ENCODE assay signal across 9 cellular contexts in the genomic region with DNA sequence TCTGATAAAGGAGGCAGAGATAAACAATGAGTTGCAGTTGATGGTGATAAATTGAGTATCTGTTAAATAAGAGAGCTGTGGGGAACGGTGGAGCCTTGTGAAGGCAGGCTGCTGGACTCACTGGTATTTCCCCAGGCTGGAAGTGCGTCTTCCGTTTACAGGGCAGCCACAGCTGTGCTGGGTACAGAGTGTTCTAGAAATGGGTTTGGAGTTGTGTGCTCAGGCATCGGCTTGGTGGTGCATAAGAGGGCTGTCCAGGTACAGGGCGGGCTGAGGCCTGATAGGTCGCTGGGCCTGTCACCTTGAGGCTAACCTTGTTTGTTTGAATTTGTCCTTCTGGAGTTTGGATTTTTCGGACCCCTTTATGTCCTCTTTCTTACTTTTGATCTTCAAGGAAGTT. TPM values are rescaled to one million over a fixed set of nuclear protein-coding genes. Genes with fewer than 3 reads are reported as not detected.
DNase-seq lines count a peak whose midpoint lies in the region; TF ChIP-seq lines count a peak whose summit lies in the region.
"Had no signal": no experiment of that assay in that cellular context is flagged by ENCODE, and none has a peak within 500 bp of the region (broad histone marks: within the 10 kb centered on the region; RNA-seq: fewer than 3 reads in every experiment).

No MANE protein-coding gene starts in this region.

- no peak overlapping the region for H3K14ac ChIP-seq in mesenchymal stem cell (ENCODE audit: low read length in 2 of 2)

- H3K36me3 ChIP-seq in Karpas-422 (ENCODE audit: insufficient read depth, low read length) (no peaks in the 10 kb centered on the region), mesenchymal stem cell (ENCODE audit: control insufficient read depth in 1 of 2, insufficient read depth in 2 of 2, low read depth in 1 of 2, low read length in 2 of 2) (no peaks in the 10 kb centered on the region), thyroid gland (no peaks in the 10 kb centered on the region)

- no peaks in the 10 kb centered on the region for H3K9me3 ChIP-seq in Karpas-422 (ENCODE audit: low read length)
- H3K9me3 ChIP-seq in mesenchymal stem cell (ENCODE audit: control insufficient read depth, low read length), result no peaks in the 10 kb centered on the region
- H3K9me3 ChIP-seq in thyroid gland, result no peaks in the 10 kb centered on the region

- H2BK120ac ChIP-seq in mesenchymal stem cell (ENCODE audit: low read depth, low read length), result no peak overlapping the region

- no peak overlapping the region for H3K23ac ChIP-seq in mesenchymal stem cell (ENCODE audit: low read length in 2 of 2)

- intact Hi-C loops in thyroid gland (cut with DNase I), result no loop called here

- H3K4me2 ChIP-seq in Karpas-422 (ENCODE audit: low read depth, low read length, poor library complexity, severe bottlenecking) (peak overlapping the region; percentile 31), mesenchymal stem cell (ENCODE audit: low read length, poor library complexity, severe bottlenecking) (no peak overlapping the region)

- H2AFZ ChIP-seq in Karpas-422 (ENCODE audit: low read length), result no peak overlapping the region
- no peak overlapping the region for H2AFZ ChIP-seq in mesenchymal stem cell (ENCODE audit: low read depth, low read length)

- H3K18ac ChIP-seq in mesenchymal stem cell (ENCODE audit: low read depth in 1 of 2, low read length in 2 of 2), result peak overlapping the region in 1 of 2 experiments; percentile 90

- no peak overlapping the region for H3K4me3 ChIP-seq in Karpas-422 (ENCODE audit: low read length)
- no peak overlapping the region for H3K4me3 ChIP-seq in mesenchymal stem cell (ENCODE audit: insufficient read depth in 1 of 2, low read depth in 1 of 2, low read length in 2 of 2)
- no peak overlapping the region for H3K4me3 ChIP-seq in thyroid gland (replicated peaks in 1 of 3)

- H2AK5ac ChIP-seq in mesenchymal stem cell (ENCODE audit: low read length, severe bottlenecking), result no peak overlapping the region

- TF ChIP-seq POLR2A in thyroid gland (IDR thresholded peaks at IDR 0.05), result no peak

- H3K27ac ChIP-seq in Karpas-422 (ENCODE audit: low read length) (peak overlapping the region; percentile 58), mesenchymal stem cell (ENCODE audit: low read length, poor library complexity, severe bottlenecking) (no peak overlapping the region), thyroid gland (peak overlapping the region in 2 of 3 donors; percentile 27 to 30)

- WGBS in mesenchymal stem cell, result 61% methylated on average over 6 of the region's 7 CpGs
- 77 to 78% methylated on average over 7 of the region's 7 CpGs for WGBS in thyroid gland, 2 donors

- H4K8ac ChIP-seq in mesenchymal stem cell (ENCODE audit: low read length), result no peak overlapping the region

- H3K79me2 ChIP-seq in Karpas-422 (ENCODE audit: low read length), result peaks cover 97% of the 10 kb centered on the region

- no peak overlapping the region for H2BK15ac ChIP-seq in mesenchymal stem cell (ENCODE audit: low read depth, poor library complexity, severe bottlenecking)

- H3K4me1 Mint-ChIP-seq in activated T-cell treated with anti-CD3 and anti-CD28 coated beads, Interleukin-2, amount 50 U/mL, for 24 hours (ENCODE audit: low read depth), result peaks cover 76% of the 10 kb centered on the region

- no peak overlapping the region for H3K4ac ChIP-seq in mesenchymal stem cell (ENCODE audit: low read depth in 1 of 2, low read length in 2 of 2)

- H3K27me3 Mint-ChIP-seq in activated T-cell treated with anti-CD3 and anti-CD28 coated beads, Interleukin-2, amount 50 U/mL, for 24 hours, result no peaks in the 10 kb centered on the region

- peaks cover 6% of the 10 kb centered on the region for H3K36me3 Mint-ChIP-seq in activated T-cell treated with anti-CD3 and anti-CD28 coated beads, Interleukin-2, amount 50 U/mL, for 24 hours (ENCODE audit: low read depth)

- H4K91ac ChIP-seq in mesenchymal stem cell (ENCODE audit: low read length), result no peak overlapping the region

- no peak overlapping the region for H2BK12ac ChIP-seq in mesenchymal stem cell (ENCODE audit: low read length in 2 of 2)

- no peak for TF ChIP-seq CTCF in thyroid gland (IDR thresholded peaks at IDR 0.05)

- H3K79me1 ChIP-seq in mesenchymal stem cell (replicated peaks; ENCODE audit: low read length, poor library complexity, severe bottlenecking), result peaks cover 9% of the 10 kb centered on the region

- H4K20me1 ChIP-seq in Karpas-422 (ENCODE audit: insufficient read depth, low read depth, low read length), result peaks cover 51% of the 10 kb centered on the region

- DNase-seq in Karpas-422, result peak; percentile 49
- peak; percentile 61 for DNase-seq in dermis blood vessel endothelial cell
- DNase-seq in mesenchymal stem cell, result peak; percentile 58
- peak; percentile 56 to 69 for DNase-seq in thyroid gland
- no peak for DNase-seq in activated T-cell treated with anti-CD3 and anti-CD28 coated beads, Interleukin-2, amount 50 U/mL, for 24 hours
- DNase-seq in NCI-H526 treated with DMSO at 0.1 percent for 48 hours (lab: John Stamatoyannopoulos, UW), result no peak
- DNase-seq in anterior cingulate cortex (lab: John Stamatoyannopoulos, UW), result no peak
- DNase-seq: NCI-H1105, occipital lobe had no signal

- H3K4me1 ChIP-seq in Karpas-422 (ENCODE audit: low read length), result peaks cover 83% of the 10 kb centered on the region
- peaks cover 6% of the 10 kb centered on the region for H3K4me1 ChIP-seq in mesenchymal stem cell (ENCODE audit: control insufficient read depth, insufficient read depth, low read depth, low read length)
- H3K4me1 ChIP-seq in thyroid gland, result peaks cover 60 to 64% of the 10 kb centered on the region in 2 donors

- no peaks in the 10 kb centered on the region for H3K9me2 ChIP-seq in Karpas-422 (replicated peaks; ENCODE audit: insufficient read depth, low read length)

- H3K27ac Mint-ChIP-seq in activated T-cell treated with anti-CD3 and anti-CD28 coated beads, Interleukin-2, amount 50 U/mL, for 24 hours, result no peak overlapping the region

- no peaks in the 10 kb centered on the region for H3K9me3 Mint-ChIP-seq in activated T-cell treated with anti-CD3 and anti-CD28 coated beads, Interleukin-2, amount 50 U/mL, for 24 hours

- H3K4me3 Mint-ChIP-seq in activated T-cell treated with anti-CD3 and anti-CD28 coated beads, Interleukin-2, amount 50 U/mL, for 24 hours, result no peak overlapping the region

- H3K27me3 ChIP-seq in Karpas-422 (ENCODE audit: low read length) (no peaks in the 10 kb centered on the region), mesenchymal stem cell (ENCODE audit: control insufficient read depth in 1 of 2, insufficient read depth in 1 of 2, low read length in 2 of 2) (no peaks in the 10 kb centered on the region), thyroid gland (no peaks in the 10 kb centered on the region)

- no peak overlapping the region for H2BK5ac ChIP-seq in mesenchymal stem cell (ENCODE audit: low read depth, low read length, poor library complexity, severe bottlenecking)

- H3K9ac ChIP-seq in Karpas-422 (ENCODE audit: low read length) (0 out of 2 replicates have a peak overlapping the region, but pooled peaks have one; percentile 13), mesenchymal stem cell (ENCODE audit: low read length) (no peak overlapping the region)

RNA-seq across cellular contexts. Expression of a gene that starts 39.3 kb away (rescaled TPM):
- 104 and 174 TPM in 2 replicates for total RNA-seq in Karpas-422 (2014; rRNA removed; shearing (Covaris generic); ENCODE audit: low replicate concordance)
- total RNA-seq in dermis blood vessel endothelial cell, result 37.8 and 45.9 TPM in 2 replicates
- polyA plus RNA-seq in mesenchymal stem cell (2013, experiment 1 of 2), result 32.3 TPM
- 31.6 TPM for polyA plus RNA-seq in mesenchymal stem cell (2013, experiment 2 of 2)
- 100 to 1,000 TPM; 157 to 315 (median 206) TPM for total RNA-seq in thyroid gland

Comparison
In these comparisons a context has a peak if more than half of its experiments do, and no peak if none do; other contexts are left out.
1. DNase-seq: peak in Karpas-422 (single experiment), dermis blood vessel endothelial cell (single experiment), mesenchymal stem cell (single experiment) and thyroid gland (2 of 2); none in activated T-cell treated with anti-CD3 and anti-CD28 coated beads, Interleukin-2, amount 50 U/mL, for 24 hours (single experiment), NCI-H526 treated with DMSO at 0.1 percent for 48 hours (single experiment) and anterior cingulate cortex (0 of 58).